In genomic region chr19:315811-316210, GRCh38 we compare ENCODE assay signal across 20 cellular contexts. TPM values are rescaled to one million over a fixed set of nuclear protein-coding genes. Genes with fewer than 3 reads are reported as not detected.
DNase-seq lines count a peak whose midpoint lies in the region; ATAC-seq and TF ChIP-seq lines count a peak whose summit lies in the region.
"Had no signal": no experiment of that assay in that cellular context is flagged by ENCODE, and none has a peak within 500 bp of the region (broad histone marks: within the 10 kb centered on the region; RNA-seq: fewer than 3 reads in every experiment).

No MANE protein-coding gene starts in this region.

- H3K27me3 Mint-ChIP-seq in T-helper 1 cell treated with Interleukin-12 subunit alpha and Interleukin-12 subunit beta and Interleukin-4 antibody, amounts not matched to agents 30 μg/mL and 1 μg/mL, for 36 hours (ENCODE audit: low read depth), result no peaks in the 10 kb centered on the region
- peaks cover 3% of the 10 kb centered on the region; the same call in 1 of the 2 replicates for H3K27me3 Mint-ChIP-seq in WTC11 (ENCODE audit: low read depth)
- peaks cover 3% of the 10 kb centered on the region for H3K27me3 Mint-ChIP-seq in endothelial cell (ENCODE audit: unreplicated experiment)

- H3K4me3 Mint-ChIP-seq in T-helper 1 cell treated with Interleukin-12 subunit alpha and Interleukin-12 subunit beta and Interleukin-4 antibody, amounts not matched to agents 30 μg/mL and 1 μg/mL, for 36 hours, result no peak overlapping the region
- H3K4me3 Mint-ChIP-seq in WTC11, result no peak overlapping the region
- H3K4me3 Mint-ChIP-seq in endothelial cell (ENCODE audit: unreplicated experiment), result peak overlapping the region; percentile 68
- H3K4me3 Mint-ChIP-seq in stimulated activated effector memory CD8-positive, alpha-beta T cell treated with anti-CD3 and anti-CD28 coated beads, Interleukin-12 subunit alpha, Interleukin-12 subunit beta, amount 100 ng/mL, for 72 hours, result no peak overlapping the region

- peaks cover 4% of the 10 kb centered on the region for H3K4me1 Mint-ChIP-seq in T-helper 1 cell treated with Interleukin-12 subunit alpha and Interleukin-12 subunit beta and Interleukin-4 antibody, amounts not matched to agents 30 μg/mL and 1 μg/mL, for 36 hours (ENCODE audit: low read depth)
- H3K4me1 Mint-ChIP-seq in WTC11, result no peaks in the 10 kb centered on the region
- peaks cover 12% of the 10 kb centered on the region for H3K4me1 Mint-ChIP-seq in endothelial cell (ENCODE audit: unreplicated experiment)
- peaks cover 13% of the 10 kb centered on the region for H3K4me1 Mint-ChIP-seq in stimulated activated effector memory CD8-positive, alpha-beta T cell treated with anti-CD3 and anti-CD28 coated beads, Interleukin-12 subunit alpha, Interleukin-12 subunit beta, amount 100 ng/mL, for 72 hours

- no peaks in the 10 kb centered on the region for H3K9me3 ChIP-seq in gastrocnemius medialis
- H3K9me3 ChIP-seq: BE2C had no signal

- ATAC-seq in WTC11, result no peak
- no peak for ATAC-seq in gastrocnemius medialis
- ATAC-seq in stimulated activated effector memory CD8-positive, alpha-beta T cell treated with anti-CD3 and anti-CD28 coated beads, Interleukin-12 subunit alpha, Interleukin-12 subunit beta, amount 100 ng/mL, for 72 hours, result no peak
- ATAC-seq: PC-3 had no signal

- no peaks in the 10 kb centered on the region for H3K9me3 Mint-ChIP-seq in T-helper 1 cell treated with Interleukin-12 subunit alpha and Interleukin-12 subunit beta and Interleukin-4 antibody, amounts not matched to agents 30 μg/mL and 1 μg/mL, for 36 hours
- H3K9me3 Mint-ChIP-seq in WTC11 (peaks cover 20% of the 10 kb centered on the region), endothelial cell (ENCODE audit: unreplicated experiment) (peaks cover 4% of the 10 kb centered on the region)
- no peaks in the 10 kb centered on the region for H3K9me3 Mint-ChIP-seq in stimulated activated effector memory CD8-positive, alpha-beta T cell treated with anti-CD3 and anti-CD28 coated beads, Interleukin-12 subunit alpha, Interleukin-12 subunit beta, amount 100 ng/mL, for 72 hours

- in situ Hi-C loops in gastrocnemius medialis (cut with MboI; ENCODE audit: low sequenced_read_pairs in 4 of 4), result no loop called here

- H3K27me3 ChIP-seq in gastrocnemius medialis, result no peaks in the 10 kb centered on the region
- H3K27me3 ChIP-seq: BE2C had no signal

- intact Hi-C loops in gastrocnemius medialis (cut with DNase I; ENCODE audit: low total_unique reads), result no loop called here

- TF ChIP-seq POLR2A in gastrocnemius medialis (IDR thresholded peaks at IDR 0.05), result no peak

- POLR2A ChIA-PET in WTC11 (lab: Charles Lee), result no interaction called here

- no peak for TF ChIP-seq CTCF in WTC11 (IDR thresholded peaks at IDR 0.05)
- no peak for TF ChIP-seq CTCF in endothelial cell (IDR thresholded peaks at IDR 0.05; ENCODE audit: unreplicated experiment)
- no peak for TF ChIP-seq CTCF in gastrocnemius medialis (IDR thresholded peaks at IDR 0.05 in 4 of 5, conservative IDR thresholded peaks at IDR 0.05 in 1 of 5)

- peaks cover 0 to 13% of the 10 kb centered on the region in 2 donors for H3K36me3 ChIP-seq in gastrocnemius medialis

- H3K36me3 Mint-ChIP-seq in T-helper 1 cell treated with Interleukin-12 subunit alpha and Interleukin-12 subunit beta and Interleukin-4 antibody, amounts not matched to agents 30 μg/mL and 1 μg/mL, for 36 hours (ENCODE audit: low read depth), result peaks cover 24% of the 10 kb centered on the region
- H3K36me3 Mint-ChIP-seq in WTC11, result peaks cover 68% of the 10 kb centered on the region
- H3K36me3 Mint-ChIP-seq in endothelial cell (ENCODE audit: low read depth, unreplicated experiment), result peaks cover 46% of the 10 kb centered on the region
- peaks cover 41% of the 10 kb centered on the region for H3K36me3 Mint-ChIP-seq in stimulated activated effector memory CD8-positive, alpha-beta T cell treated with anti-CD3 and anti-CD28 coated beads, Interleukin-12 subunit alpha, Interleukin-12 subunit beta, amount 100 ng/mL, for 72 hours

- H3K4me3 ChIP-seq in gastrocnemius medialis, result no peak overlapping the region

- H3K4me1 ChIP-seq in gastrocnemius medialis, result no peaks in the 10 kb centered on the region
- H3K4me1 ChIP-seq: BE2C had no signal

- peak overlapping the region; percentile 27 for H3K27ac Mint-ChIP-seq in T-helper 1 cell treated with Interleukin-12 subunit alpha and Interleukin-12 subunit beta and Interleukin-4 antibody, amounts not matched to agents 30 μg/mL and 1 μg/mL, for 36 hours
- H3K27ac Mint-ChIP-seq in WTC11 (peak overlapping the region; percentile 0; the same call in 1 of the 2 replicates), endothelial cell (ENCODE audit: unreplicated experiment) (peak overlapping the region; percentile 87)
- no peak overlapping the region for H3K27ac Mint-ChIP-seq in stimulated activated effector memory CD8-positive, alpha-beta T cell treated with anti-CD3 and anti-CD28 coated beads, Interleukin-12 subunit alpha, Interleukin-12 subunit beta, amount 100 ng/mL, for 72 hours

- CTCF ChIA-PET in WTC11 (lab: Charles Lee), result no interaction called here

- H3K27ac ChIP-seq in gastrocnemius medialis, result peak overlapping the region in 3 of 4 donors; percentile 12 to 57 (median 48)
- H3K27ac ChIP-seq: 22Rv1 had no signal

- no peak for DNase-seq in T-helper 1 cell
- no peak for DNase-seq in WTC11 (ENCODE audit: low spot score)
- DNase-seq in endothelial cell (ENCODE audit: low spot score), result no peak
- DNase-seq in gastrocnemius medialis, result no peak
- DNase-seq in NCI-H524 treated with DMSO at 0.1 percent for 48 hours (lab: John Stamatoyannopoulos, UW), result no peak
- DNase-seq in stimulated activated effector memory CD8-positive, alpha-beta T cell treated with anti-CD3 and anti-CD28 coated beads, Interleukin-12 subunit alpha, Interleukin-12 subunit beta, amount 100 ng/mL, for 72 hours (ENCODE audit: low spot score in 2 of 2), result no peak
- no peak for DNase-seq in activated CD4-positive, CD25-positive, alpha-beta regulatory T cell treated with anti-CD3 and anti-CD28 coated beads, Interleukin-2, amount 50 U/mL, for 72 hours
- DNase-seq: BE2C, KBM-7, MV-4-11, NCI-H1105, NCI-H1436 treated with DMSO at 0.1 percent for 48 hours, NCI-H1930, NCI-H2107, NCI-H524, NCI-H774, PC-3 had no signal

TF ChIP-seq in WTC11, 78 proteins besides CTCF, POLR2A, EP300 and RAD21:
- TF ChIP-seq TEAD1 (CRISPR knock-in tag; IDR thresholded peaks at IDR 0.05) (no peak), ZNF317 (CRISPR knock-in tag; IDR thresholded peaks at IDR 0.05; ENCODE audit: borderline replicate concordance, low read depth) (peak; percentile 72; the same call in 1 of the 2 replicates)

RNA-seq across cellular contexts. Expression of gene PLPP2, which starts 24.6 kb away (rescaled TPM):
- total RNA-seq in WTC11 (2021) (78.7 to 102 TPM (median 99.6 TPM) in 3 replicates), endothelial cell (ENCODE audit: unreplicated experiment) (26.2 TPM), gastrocnemius medialis (1 to 10 TPM in 1 of 4 donors, under 1 TPM in 2, not detected in 1; 0.64 to 1.2 (median 0.92) TPM)
- total RNA-seq: LHCN-M2, PC-3 had no signal

RNA-seq across cellular contexts. Expression of gene MIER2, which starts 28.8 kb away (rescaled TPM):
- total RNA-seq in WTC11 (2021), result 56.3 to 63.6 TPM (median 60.9 TPM) in 3 replicates
- total RNA-seq in endothelial cell (ENCODE audit: unreplicated experiment), result 44.1 TPM
- 10 to 100 TPM; 10.6 to 21.0 (median 16.5) TPM for total RNA-seq in gastrocnemius medialis
- total RNA-seq: PC-3 had no signal

Comparison
In these comparisons a context has a peak if more than half of its experiments do, and no peak if none do; other contexts are left out.
1. RNA of gene PLPP2, which starts 24.6 kb away (total RNA-seq): 78.7 to 102 TPM in WTC11 and 26.2 TPM in endothelial cell (single experiment); 0.64 to 1.2 TPM in gastrocnemius medialis; every median in the first group is over 10 times any median in the second.